Comparison of ENCODE assay signal across 25 cellular contexts in the genomic region with DNA sequence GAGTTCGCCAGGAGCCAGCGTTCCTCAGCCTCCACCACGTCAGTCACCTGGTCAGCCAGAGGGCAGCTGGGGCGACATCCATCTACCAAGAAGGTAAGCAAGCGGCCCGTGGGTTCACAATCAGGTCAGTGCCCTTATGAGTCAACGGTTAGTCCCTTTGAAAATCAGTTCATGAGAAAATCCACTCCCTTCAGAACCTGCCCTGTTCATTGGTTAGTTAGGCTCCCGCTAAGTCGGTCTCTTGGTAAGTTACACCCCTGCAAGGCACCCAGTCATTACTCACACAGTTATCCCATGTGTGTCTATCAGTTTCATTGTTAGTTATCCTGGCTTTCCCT. TPM values are rescaled to one million over a fixed set of nuclear protein-coding genes. Genes with fewer than 3 reads are reported as not detected.
"Had no signal": no experiment of that assay in that cellular context is flagged by ENCODE, and none has a peak within 500 bp of the region (broad histone marks: within the 10 kb centered on the region; RNA-seq: fewer than 3 reads in every experiment).

No MANE protein-coding gene starts in this region.

- ATAC-seq: activated CD4-positive, CD25-positive, alpha-beta regulatory T cell treated with anti-CD3 and anti-CD28 coated beads, Interleukin-2, amount 50 U/mL, for 24 hours; activated naive CD8-positive, alpha-beta T cell treated with anti-CD3 and anti-CD28 coated beads, Interleukin-2, amount 50 U/mL, for 24 hours; activated T-helper 17 cell treated with anti-CD3 and anti-CD28 coated beads, Interleukin-2, amount 50 U/mL, for 72 hours; foreskin keratinocyte; left lobe of liver; lower lobe of right lung; mucosa of descending colon; pancreas; psoas muscle; right cardiac atrium had no signal

- DNase-seq: activated CD4-positive, alpha-beta T cell treated with anti-CD3 and anti-CD28 coated beads, Interleukin-2, amount 10 ng/mL, durations not matched to agents 24 days and 14 days; activated CD8-positive, alpha-beta memory T cell treated with anti-CD3 and anti-CD28 coated beads for 24 hours; activated CD8-positive, alpha-beta memory T cell treated with anti-CD3 and anti-CD28 coated beads, Interleukin-2, amount 50 U/mL, for 4 hours; activated naive CD8-positive, alpha-beta T cell treated with anti-CD3 and anti-CD28 coated beads, Interleukin-2, amount 50 U/mL, for 24 hours; activated T-cell treated with anti-CD3 and anti-CD28 coated beads, Interleukin-2, amount 50 U/mL, for 24 hours; cerebellar nuclear complex; foreskin keratinocyte; kidney; lower lobe of right lung; mesendoderm; mucosa of descending colon; nephron progenitor cell; pancreas; psoas muscle; right cardiac atrium; stimulated activated CD4-positive, alpha-beta T cell treated with anti-CD3 and anti-CD28 coated beads, Interleukin-1b, Interleukin-23, amount 100 ng/mL, for 48 hours; substantia nigra; tibial artery had no signal

RNA-seq across cellular contexts. Expression of a gene that starts 0.5 kb away (rescaled TPM):
- total RNA-seq: activated CD4-positive, alpha-beta T cell treated with anti-CD3 and anti-CD28 coated beads, Interleukin-2, amount 10 ng/mL, durations not matched to agents 24 days and 14 days; epithelial cell of proximal tubule; foreskin keratinocyte; glomerular endothelial cell; kidney; left lobe of liver; lower lobe of right lung; mucosa of descending colon; pancreas; psoas muscle; right cardiac atrium; T-helper 2 cell treated with Interferon-gamma antibody and Interleukin-4, amounts not matched to agents 100 ng/mL and 5 ng/mL, for 36 hours; urinary bladder had no signal

RNA-seq across cellular contexts. Expression of a gene that starts 26.5 kb away (rescaled TPM):
- total RNA-seq: epithelial cell of proximal tubule, foreskin keratinocyte, glomerular endothelial cell had no signal
